ENCODE assay signal across 26 cellular contexts in genomic region chr21:44579833-44580144, GRCh38. TPM values are rescaled to one million over a fixed set of nuclear protein-coding genes. Genes with fewer than 3 reads are reported as not detected.
DNase-seq lines count a peak whose midpoint lies in the region; ATAC-seq, FAIRE-seq and TF ChIP-seq lines count a peak whose summit lies in the region.
"Had no signal": no experiment of that assay in that cellular context is flagged by ENCODE, and none has a peak within 500 bp of the region (broad histone marks: within the 10 kb centered on the region; RNA-seq: fewer than 3 reads in every experiment).

No MANE protein-coding gene starts in this region.

- ATAC-seq in pancreas (no peak), HG02885 (IDR thresholded peaks at IDR 0.05; ENCODE audit: poor library complexity, unreplicated experiment) (no peak)
- ATAC-seq: Right ventricle myocardium inferior had no signal

- no peak for TF ChIP-seq CTCF in glutamatergic neuron (IDR thresholded peaks at IDR 0.05; ENCODE audit: partially characterized antibody, unreplicated experiment)
- TF ChIP-seq CTCF in spleen (IDR thresholded peaks at IDR 0.05 in 8 of 11, conservative IDR thresholded peaks at IDR 0.05 in 3 of 11): no peak
- no peak for TF ChIP-seq CTCF in pancreas (IDR thresholded peaks at IDR 0.05)

- TF ChIP-seq POLR2A in spleen (IDR thresholded peaks at IDR 0.05): no peak

- peaks cover 1% of the 10 kb centered on the region for H3K27me3 Mint-ChIP-seq in glutamatergic neuron (ENCODE audit: unreplicated experiment)

- WGBS in spleen, 5 donors: 68 to 79% (median 74%) methylated on average over 7 of the region's 7 CpGs
- 48 to 53% methylated on average over 7 of the region's 7 CpGs for WGBS in pancreas, 2 donors

- peak overlapping the region; percentile 50 for H3K27ac Mint-ChIP-seq in glutamatergic neuron (ENCODE audit: unreplicated experiment)
- H3K27ac Mint-ChIP-seq: GM23338 had no signal

- H3K4me3 Mint-ChIP-seq in glutamatergic neuron (ENCODE audit: unreplicated experiment): no peak overlapping the region
- H3K4me3 Mint-ChIP-seq: GM23338 had no signal

- no peak overlapping the region for H3K4me3 ChIP-seq in spleen
- no peak overlapping the region for H3K4me3 ChIP-seq in pancreas
- H3K4me3 ChIP-seq: GM23338 had no signal

- in situ Hi-C loops in G401 (cut with HindIII; ENCODE audit: low sequenced_read_pairs): no loop called here

- H3K9me3 ChIP-seq in spleen: peaks cover 3 to 54% (median 38%) of the 10 kb centered on the region in 8 donors
- no peaks in the 10 kb centered on the region for H3K9me3 ChIP-seq in pancreas

- H3K36me3 Mint-ChIP-seq in glutamatergic neuron (ENCODE audit: unreplicated experiment): peaks cover 42% of the 10 kb centered on the region

- H3K4me1 ChIP-seq in spleen: peaks cover 0 to 4% (median under 1%) of the 10 kb centered on the region in 6 donors
- H3K4me1 ChIP-seq in pancreas: no peaks in the 10 kb centered on the region

- intact Hi-C loops in spleen (cut with DNase I; ENCODE audit: low total_unique reads) (no loop called here), pancreas (cut with DNase I) (no loop called here)

- DNase-seq in NCI-H1694 treated with DMSO at 0.1 percent for 48 hours (lab: John Stamatoyannopoulos, UW) (peak; percentile 85), NCI-H1694 (lab: John Stamatoyannopoulos, UW) (no peak), G401 (ENCODE audit: low spot score) (peak; percentile 36), glutamatergic neuron (no peak), spleen (peak; percentile 28), pancreas (no peak)
- DNase-seq in activated CD4-positive, CD25-positive, alpha-beta regulatory T cell treated with anti-CD3 and anti-CD28 coated beads, Interleukin-2, amount 50 U/mL, for 72 hours: no peak
- DNase-seq: 8988T, AML-193, C1 segment of cervical spinal cord, DND-41, HCEC 1CT, IMR-90, NCI-H1092 treated with DMSO at 0.1 percent for 48 hours, NCI-H1436 treated with DMSO at 0.1 percent for 48 hours, NCI-H2081, NCI-H2171, NCI-H345 had no signal

- H3K27ac ChIP-seq in spleen (no peak overlapping the region), pancreas (no peak overlapping the region)
- H3K27ac ChIP-seq: KMS-11 had no signal

- no peak for FAIRE-seq in pancreas (lab: Jason Lieb, UNC)
- FAIRE-seq: D721Med, GM12891 had no signal

- H3K36me3 ChIP-seq in spleen: no peaks in the 10 kb centered on the region
- H3K36me3 ChIP-seq in pancreas: no peaks in the 10 kb centered on the region

- H3K4me1 Mint-ChIP-seq in glutamatergic neuron (ENCODE audit: low read depth, unreplicated experiment): no peaks in the 10 kb centered on the region

- peaks cover 0 to 14% (median 0%) of the 10 kb centered on the region in 7 donors for H3K27me3 ChIP-seq in spleen (replicated peaks in 1 of 7)
- H3K27me3 ChIP-seq in pancreas: peaks cover 0 to 5% (median 0%) of the 10 kb centered on the region in 4 donors

- H3K9me3 Mint-ChIP-seq in glutamatergic neuron (ENCODE audit: unreplicated experiment): peaks cover 19% of the 10 kb centered on the region

RNA-seq across cellular contexts. Expression of gene KRTAP10-5, which starts 0.6 kb away (rescaled TPM):
- not detected in 2 replicates for total RNA-seq in G401 (2014; rRNA removed; shearing (Covaris generic))
- total RNA-seq in glutamatergic neuron (ENCODE audit: unreplicated experiment): not detected
- total RNA-seq in spleen: not detected
- not detected for polyA plus RNA-seq in spleen
- not detected for total RNA-seq in pancreas
- not detected for polyA plus RNA-seq in pancreas
- total RNA-seq: GM23338, IMR-90, OCI-LY7, Right ventricle myocardium inferior, SK-MEL-5 had no signal
- polyA plus RNA-seq: GM23338, IMR-90 had no signal

RNA-seq across cellular contexts. Expression of gene KRTAP10-4, which starts 6.3 kb away (rescaled TPM):
- total RNA-seq in G401 (2014; rRNA removed; shearing (Covaris generic)): not detected in 2 replicates
- total RNA-seq in glutamatergic neuron (ENCODE audit: unreplicated experiment): not detected
- total RNA-seq in spleen: not detected
- polyA plus RNA-seq in spleen: not detected
- not detected for total RNA-seq in pancreas
- not detected for polyA plus RNA-seq in pancreas
- total RNA-seq: GM23338, IMR-90, OCI-LY7, Right ventricle myocardium inferior, SK-MEL-5 had no signal
- polyA plus RNA-seq: GM23338, IMR-90 had no signal

RNA-seq across cellular contexts. Expression of gene KRTAP10-6, which starts 12.5 kb away (rescaled TPM):
- total RNA-seq in G401 (2014; rRNA removed; shearing (Covaris generic)): not detected in 2 replicates
- total RNA-seq in glutamatergic neuron (ENCODE audit: unreplicated experiment) (not detected), spleen (not detected), pancreas (not detected)
- polyA plus RNA-seq in spleen (not detected), pancreas (not detected)
- total RNA-seq: GM23338, IMR-90, OCI-LY7, Right ventricle myocardium inferior, SK-MEL-5 had no signal
- polyA plus RNA-seq: GM23338, IMR-90 had no signal

RNA-seq across cellular contexts. Expression of gene KRTAP10-7, which starts 20.6 kb away (rescaled TPM):
- not detected in 2 replicates for total RNA-seq in G401 (2014; rRNA removed; shearing (Covaris generic))
- total RNA-seq in glutamatergic neuron (ENCODE audit: unreplicated experiment): not detected
- total RNA-seq in spleen: not detected
- not detected for polyA plus RNA-seq in spleen
- not detected for total RNA-seq in pancreas
- polyA plus RNA-seq in pancreas: not detected
- total RNA-seq: GM23338, IMR-90, OCI-LY7, Right ventricle myocardium inferior, SK-MEL-5 had no signal
- polyA plus RNA-seq: GM23338, IMR-90 had no signal

RNA-seq across cellular contexts. Expression of gene KRTAP10-3, which starts 21.2 kb away (rescaled TPM):
- total RNA-seq in G401 (2014; rRNA removed; shearing (Covaris generic)): not detected in 2 replicates
- total RNA-seq in glutamatergic neuron (ENCODE audit: unreplicated experiment) (not detected), spleen (not detected), pancreas (not detected)
- polyA plus RNA-seq in spleen (not detected), pancreas (not detected)
- total RNA-seq: GM23338, IMR-90, OCI-LY7, Right ventricle myocardium inferior, SK-MEL-5 had no signal
- polyA plus RNA-seq: GM23338, IMR-90 had no signal

Comparison
In these comparisons a context has a peak if more than half of its experiments do, and no peak if none do; other contexts are left out.
1. DNase-seq: peak in NCI-H1694 treated with DMSO at 0.1 percent for 48 hours (single experiment), G401 (single experiment) and spleen (single experiment); none in NCI-H1694 (single experiment), glutamatergic neuron (single experiment), pancreas (0 of 6) and activated CD4-positive, CD25-positive, alpha-beta regulatory T cell treated with anti-CD3 and anti-CD28 coated beads, Interleukin-2, amount 50 U/mL, for 72 hours (single experiment).